ENCODE assay signal across 1 cellular context in genomic region chr7:44824894-44825526, GRCh38.
TF ChIP-seq lines count a peak whose summit lies in the region.

No MANE protein-coding gene starts in this region.

TF ChIP-seq in HepG2, 621 proteins besides CTCF, POLR2A, EP300 and RAD21:
- TF ChIP-seq ZFYVE20 (CRISPR knock-in tag; IDR thresholded peaks at IDR 0.05; ENCODE audit: borderline replicate concordance, low read depth), result no peak
- no peak for TF ChIP-seq ZBTB10 (CRISPR knock-in tag; IDR thresholded peaks at IDR 0.05; ENCODE audit: borderline replicate concordance)
- no peak for TF ChIP-seq ZNF709 (CRISPR knock-in tag; IDR thresholded peaks at IDR 0.05)
- no peak for TF ChIP-seq SNAPC5 (CRISPR knock-in tag; IDR thresholded peaks at IDR 0.05; ENCODE audit: borderline replicate concordance)
- no peak for TF ChIP-seq ZNF670 (CRISPR knock-in tag; IDR thresholded peaks at IDR 0.05; ENCODE audit: borderline replicate concordance)
- no peak for TF ChIP-seq ZNF225 (CRISPR knock-in tag; IDR thresholded peaks at IDR 0.05)
- no peak for TF ChIP-seq ZNF143 (CRISPR knock-in tag; IDR thresholded peaks at IDR 0.05)
- no peak for TF ChIP-seq SMAD9 (CRISPR knock-in tag; IDR thresholded peaks at IDR 0.05)
- no peak for TF ChIP-seq SMAD3 (CRISPR knock-in tag; IDR thresholded peaks at IDR 0.05)
